ENCODE assay signal across 20 cellular contexts in genomic region chrX:133685806-133686205, GRCh38.
DNase-seq lines count a peak whose midpoint lies in the region; ATAC-seq and FAIRE-seq lines count a peak whose summit lies in the region.
"Had no signal": no experiment of that assay in that cellular context is flagged by ENCODE, and none has a peak within 500 bp of the region (broad histone marks: within the 10 kb centered on the region; RNA-seq: fewer than 3 reads in every experiment).

No MANE protein-coding gene starts in this region.

- no peak overlapping the region for H3K27ac Mint-ChIP-seq in activated naive CD4-positive, alpha-beta T cell treated with anti-CD3 and anti-CD28 coated beads, Interleukin-2, amount 50 U/mL, for 72 hours
- H3K27ac Mint-ChIP-seq: activated CD4-positive, alpha-beta T cell treated with anti-CD3 and anti-CD28 coated beads for 36 hours; activated naive CD4-positive, alpha-beta T cell treated with anti-CD3 and anti-CD28 coated beads for 36 hours had no signal

- no peaks in the 10 kb centered on the region for H3K36me3 Mint-ChIP-seq in activated naive CD4-positive, alpha-beta T cell treated with anti-CD3 and anti-CD28 coated beads, Interleukin-2, amount 50 U/mL, for 72 hours

- H3K27me3 ChIP-seq in right cardiac atrium (ENCODE audit: control insufficient read depth, insufficient read depth) (no peaks in the 10 kb centered on the region), small intestine (ENCODE audit: control insufficient read depth in 2 of 2, insufficient read depth in 2 of 2, low read length in 2 of 2) (no peaks in the 10 kb centered on the region)

- intact Hi-C loops in right cardiac atrium (cut with DNase I) (no loop called here), cardiac septum (cut with DNase I) (no loop called here)

- FAIRE-seq in small intestine (lab: Jason Lieb, UNC) = no peak
- FAIRE-seq: RCC 7860 had no signal

- no peak for ATAC-seq in right cardiac atrium
- ATAC-seq in activated naive CD4-positive, alpha-beta T cell treated with anti-CD3 and anti-CD28 coated beads, Interleukin-2, amount 50 U/mL, for 72 hours = no peak
- ATAC-seq: activated CD4-positive, alpha-beta T cell treated with anti-CD3 and anti-CD28 coated beads for 36 hours had no signal

- H3K9me3 ChIP-seq in right cardiac atrium (ENCODE audit: control insufficient read depth, low read length) (no peaks in the 10 kb centered on the region), small intestine (ENCODE audit: control insufficient read depth, low read depth) (no peaks in the 10 kb centered on the region)
- H3K9me3 ChIP-seq: left ventricle myocardium inferior had no signal

- WGBS in right cardiac atrium = 45% methylated on average over 3 of the region's 3 CpGs
- 8 to 26% (median 14%) methylated on average over 3 of the region's 3 CpGs for WGBS in small intestine, 3 donors

- H3K4me1 ChIP-seq in right cardiac atrium (ENCODE audit: control insufficient read depth, insufficient read depth, low read length) (no peaks in the 10 kb centered on the region), small intestine (ENCODE audit: control insufficient read depth in 2 of 2, insufficient read depth in 1 of 2, low read depth in 1 of 2, low read length in 1 of 2) (no peaks in the 10 kb centered on the region)
- H3K4me1 ChIP-seq: left ventricle myocardium inferior had no signal

- H3K36me3 ChIP-seq in small intestine (ENCODE audit: control insufficient read depth in 2 of 2, insufficient read depth in 2 of 2, low read length in 2 of 2) = no peaks in the 10 kb centered on the region
- H3K36me3 ChIP-seq: left ventricle myocardium inferior had no signal

- peak in 2 of 3 donors; percentile 13 to 52 for DNase-seq in right cardiac atrium
- DNase-seq in cardiac septum (ENCODE audit: low spot score) = no peak
- DNase-seq in NCI-H1694 (lab: John Stamatoyannopoulos, UW) = peak; percentile 69
- peak; percentile 35 for DNase-seq in NCI-H82 treated with DMSO at 0.1 percent for 48 hours (lab: John Stamatoyannopoulos, UW; ENCODE audit: unreplicated experiment)
- peak; percentile 13 for DNase-seq in small intestine
- DNase-seq in activated naive CD4-positive, alpha-beta T cell treated with anti-CD3 and anti-CD28 coated beads, Interleukin-2, amount 50 U/mL, for 72 hours (ENCODE audit: low spot score in 2 of 2) = no peak
- DNase-seq in epidermal melanocyte (ENCODE audit: insufficient read length, low spot score) = no peak
- DNase-seq in MV-4-11 (lab: John Stamatoyannopoulos, UW) = no peak
- DNase-seq: activated CD4-positive, alpha-beta T cell treated with anti-CD3 and anti-CD28 coated beads for 36 hours; activated naive CD4-positive, alpha-beta T cell treated with anti-CD3 and anti-CD28 coated beads for 36 hours; COR-L47; foreskin melanocyte; left ventricle myocardium inferior; NCI-H1105 treated with DMSO at 0.1 percent for 48 hours; NCI-H774; stimulated activated CD4-positive, alpha-beta T cell treated with anti-CD3 and anti-CD28 coated beads, Interleukin-4, amount 100 ng/mL, for 4 hours; stimulated activated CD8-positive, alpha-beta memory T cell treated with anti-CD3 and anti-CD28 coated beads, Interleukin-4, amount 100 ng/mL, for 48 hours had no signal

- H3K27ac ChIP-seq in right cardiac atrium (ENCODE audit: low read length) = no peak overlapping the region
- no peak overlapping the region for H3K27ac ChIP-seq in small intestine (ENCODE audit: low read depth in 1 of 2, low read length in 1 of 2)
- H3K27ac ChIP-seq: epithelial cell of prostate, HL-60, left ventricle myocardium inferior had no signal

- H3K9me3 Mint-ChIP-seq in activated naive CD4-positive, alpha-beta T cell treated with anti-CD3 and anti-CD28 coated beads, Interleukin-2, amount 50 U/mL, for 72 hours = no peaks in the 10 kb centered on the region
- H3K9me3 Mint-ChIP-seq: activated naive CD4-positive, alpha-beta T cell treated with anti-CD3 and anti-CD28 coated beads for 36 hours had no signal

- H3K4me3 ChIP-seq in right cardiac atrium (ENCODE audit: low read length) = no peak overlapping the region
- no peak overlapping the region for H3K4me3 ChIP-seq in small intestine (ENCODE audit: low read depth in 1 of 2, low read length in 2 of 2)
- H3K4me3 ChIP-seq: left ventricle myocardium inferior had no signal

Comparison
In these comparisons a context has a peak if more than half of its experiments do, and no peak if none do; other contexts are left out.
1. DNase-seq: peak in right cardiac atrium (2 of 3), NCI-H1694 (single experiment), NCI-H82 treated with DMSO at 0.1 percent for 48 hours (single experiment) and small intestine (single experiment); none in cardiac septum (single experiment), activated naive CD4-positive, alpha-beta T cell treated with anti-CD3 and anti-CD28 coated beads, Interleukin-2, amount 50 U/mL, for 72 hours (0 of 2), epidermal melanocyte (single experiment) and MV-4-11 (single experiment).